In the genomic region with DNA sequence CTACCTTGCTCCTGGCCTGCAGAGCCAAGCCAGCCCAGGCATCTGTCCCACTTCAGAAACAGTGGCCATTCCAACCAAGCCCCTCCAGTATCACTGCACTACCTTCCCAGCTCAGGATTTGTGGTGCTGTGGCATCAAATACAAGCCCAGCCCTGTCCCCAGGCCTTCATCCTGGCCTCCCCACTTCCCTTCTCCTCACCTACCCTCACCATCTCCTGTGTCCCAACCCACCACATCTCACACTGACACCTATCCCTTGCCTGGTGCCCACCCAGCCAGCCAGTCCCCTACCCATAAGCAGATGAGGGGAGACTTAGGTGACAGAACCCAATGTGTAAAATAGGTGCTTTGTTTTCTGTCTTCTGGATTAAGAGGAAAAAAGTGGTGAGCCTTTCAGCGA, we compare ENCODE assay signal across 26 cellular contexts.
"Had no signal": no experiment of that assay in that cellular context is flagged by ENCODE, and none has a peak within 500 bp of the region (broad histone marks: within the 10 kb centered on the region; RNA-seq: fewer than 3 reads in every experiment).

No MANE protein-coding gene starts in this region.

- H3K9me3 ChIP-seq: ascending aorta, body of pancreas, Peyer's patch, SK-N-SH had no signal

- H3K4me3 Mint-ChIP-seq: activated CD4-positive, alpha-beta T cell treated with anti-CD3 and anti-CD28 coated beads, Interleukin-2, amount 10 ng/mL, durations not matched to agents 7 days and 5 days; activated CD8-positive, alpha-beta T cell treated with anti-CD3 and anti-CD28 coated beads, Interleukin-2, amount 10 ng/mL, durations not matched to agents 7 days and 5 days; activated naive CD4-positive, alpha-beta T cell treated with anti-CD3 and anti-CD28 coated beads, Interleukin-2, amount 10 ng/mL, durations not matched to agents 7 days and 5 days; activated T-helper 17 cell treated with anti-CD3 and anti-CD28 coated beads, Interleukin-2, amount 50 U/mL, for 72 hours had no signal

- H3K4me3 ChIP-seq: ascending aorta, body of pancreas, Peyer's patch, SJCRH30 had no signal

- H3K4me1 ChIP-seq: ascending aorta, body of pancreas, Peyer's patch, SJCRH30 had no signal

- H3K27ac ChIP-seq: ascending aorta, body of pancreas, Peyer's patch, RWPE1, SJCRH30, VCaP had no signal

- H3K27ac Mint-ChIP-seq: activated CD4-positive, alpha-beta T cell treated with anti-CD3 and anti-CD28 coated beads, Interleukin-2, amount 10 ng/mL, durations not matched to agents 7 days and 5 days; activated CD8-positive, alpha-beta T cell treated with anti-CD3 and anti-CD28 coated beads, Interleukin-2, amount 10 ng/mL, durations not matched to agents 7 days and 5 days; activated naive CD4-positive, alpha-beta T cell treated with anti-CD3 and anti-CD28 coated beads, Interleukin-2, amount 10 ng/mL, durations not matched to agents 7 days and 5 days; activated T-helper 17 cell treated with anti-CD3 and anti-CD28 coated beads, Interleukin-2, amount 50 U/mL, for 72 hours had no signal

- H3K27me3 Mint-ChIP-seq: activated T-helper 17 cell treated with anti-CD3 and anti-CD28 coated beads, Interleukin-2, amount 50 U/mL, for 72 hours had no signal

- H3K36me3 ChIP-seq: ascending aorta, Peyer's patch, SJCRH30 had no signal

- ATAC-seq: activated CD8-positive, alpha-beta T cell treated with anti-CD3 and anti-CD28 coated beads, Interleukin-2, amount 10 ng/mL, durations not matched to agents 7 days and 5 days; activated T-helper 17 cell treated with anti-CD3 and anti-CD28 coated beads, Interleukin-2, amount 50 U/mL, for 72 hours; body of pancreas had no signal

- DNase-seq: activated CD4-positive, alpha-beta T cell treated with anti-CD3 and anti-CD28 coated beads, Interleukin-2, amount 10 ng/mL, durations not matched to agents 7 days and 5 days; activated CD4-positive, CD25-positive, alpha-beta regulatory T cell; activated CD8-positive, alpha-beta T cell treated with anti-CD3 and anti-CD28 coated beads, Interleukin-2, amount 10 ng/mL, durations not matched to agents 7 days and 5 days; activated gamma-delta T cell; activated naive CD4-positive, alpha-beta T cell treated with anti-CD3 and anti-CD28 coated beads, Interleukin-2, amount 10 ng/mL, durations not matched to agents 7 days and 5 days; activated T-cell treated with anti-CD3 and anti-CD28 coated beads, Interleukin-2, amount 50 U/mL, for 48 hours; amniotic stem cell; body of pancreas; IMR-90; Kasumi-1; KBM-7; NCI-H1048; NCI-H146; NCI-H187 treated with DMSO at 0.1 percent for 48 hours; NCI-H2081 treated with DMSO at 0.1 percent for 48 hours; NCI-H446; NCI-H524; Right ventricle myocardium superior; SJCRH30; SK-N-SH; T-helper 1 cell had no signal

- H3K27me3 ChIP-seq: ascending aorta, body of pancreas, Peyer's patch had no signal
